ENCODE assay signal across 21 cellular contexts in genomic region chr15:85652457-85652856, GRCh38.
DNase-seq lines count a peak whose midpoint lies in the region; ATAC-seq and TF ChIP-seq lines count a peak whose summit lies in the region.
"Had no signal": no experiment of that assay in that cellular context is flagged by ENCODE, and none has a peak within 500 bp of the region (broad histone marks: within the 10 kb centered on the region; RNA-seq: fewer than 3 reads in every experiment).

No MANE protein-coding gene starts in this region.

- H3K27me3 ChIP-seq in heart left ventricle = no peaks in the 10 kb centered on the region
- no peaks in the 10 kb centered on the region for H3K27me3 ChIP-seq in lung (ENCODE audit: control insufficient read depth, insufficient read depth)
- no peaks in the 10 kb centered on the region for H3K27me3 ChIP-seq in upper lobe of left lung
- H3K27me3 ChIP-seq: esophagus squamous epithelium, suprapubic skin had no signal

- DNase-seq in heart left ventricle = no peak
- DNase-seq in Right ventricle myocardium superior = no peak
- no peak for DNase-seq in lung (ENCODE audit: low spot score)
- DNase-seq in upper lobe of left lung = no peak
- DNase-seq in UCSD-AML1 (lab: John Stamatoyannopoulos, UW; ENCODE audit: unreplicated experiment) = no peak
- DNase-seq in NCI-H526 (lab: John Stamatoyannopoulos, UW) = no peak
- DNase-seq: ACHN; activated CD4-positive, alpha-beta T cell treated with anti-CD3 and anti-CD28 coated beads, Interleukin-2, amount 50 U/mL, for 48 hours; DMS53; effector CD4-positive, alpha-beta T cell; esophagus squamous epithelium; Kasumi-1; NCI-H1105; NCI-H2107; NCI-H510A treated with DMSO at 0.1 percent for 48 hours; stimulated activated CD8-positive, alpha-beta memory T cell treated with anti-CD3 and anti-CD28 coated beads, Interleukin-4, amount 100 ng/mL, for 48 hours had no signal

- ATAC-seq in heart left ventricle (no peak), Right ventricle myocardium superior (ENCODE audit: poor library complexity) (no peak), lung (ENCODE audit: insufficient read depth, low FRiP score) (no peak), upper lobe of left lung (ENCODE audit: low FRiP score in 2 of 2) (no peak), HG02588 (IDR thresholded peaks at IDR 0.05; ENCODE audit: unreplicated experiment) (no peak)
- ATAC-seq: WTC11 had no signal

- peaks cover 0 to 84% (median 51%) of the 10 kb centered on the region in 9 donors for H3K36me3 ChIP-seq in heart left ventricle
- peaks cover 15 to 21% of the 10 kb centered on the region in 2 donors for H3K36me3 ChIP-seq in lung (ENCODE audit: control insufficient read depth in 2 of 2, insufficient read depth in 2 of 2, low read length in 2 of 2)
- H3K36me3 ChIP-seq in upper lobe of left lung = peaks cover 18 to 61% (median 44%) of the 10 kb centered on the region in 4 donors

- H3K9me3 ChIP-seq in heart left ventricle (no peaks in the 10 kb centered on the region), lung (ENCODE audit: control insufficient read depth in 2 of 2, insufficient read depth in 1 of 2, low read length in 1 of 2) (no peaks in the 10 kb centered on the region), upper lobe of left lung (no peaks in the 10 kb centered on the region)
- H3K9me3 ChIP-seq: esophagus squamous epithelium, suprapubic skin had no signal

- WGBS in heart left ventricle, 4 donors = 54 to 72% (median 60%) methylated on average over 4 of the region's 4 CpGs
- WGBS in lung, 2 donors = 71 to 73% methylated on average over 4 of the region's 4 CpGs
- 64 to 73% methylated on average over 4 of the region's 4 CpGs for WGBS in upper lobe of left lung, 2 donors

- no peaks in the 10 kb centered on the region for H3K27me3 Mint-ChIP-seq in activated naive CD8-positive, alpha-beta T cell

- H3K4me3 Mint-ChIP-seq in activated naive CD8-positive, alpha-beta T cell = no peak overlapping the region
- H3K4me3 Mint-ChIP-seq: WTC11 had no signal

- TF ChIP-seq CTCF in heart left ventricle (IDR thresholded peaks at IDR 0.05) (no peak), lung (IDR thresholded peaks at IDR 0.05; ENCODE audit: control extremely low read depth, extremely low read depth) (no peak), upper lobe of left lung (IDR thresholded peaks at IDR 0.05) (no peak)

- H3K27ac Mint-ChIP-seq in activated naive CD8-positive, alpha-beta T cell = peak overlapping the region; percentile 35
- H3K27ac Mint-ChIP-seq: WTC11 had no signal

- H3K27ac ChIP-seq in heart left ventricle = peak overlapping the region in 9 of 12 donors; percentile 28 to 68 (median 41)
- peak overlapping the region; percentile 22 to 32 for H3K27ac ChIP-seq in lung (ENCODE audit: low read depth in 1 of 2, low read length in 1 of 2)
- H3K27ac ChIP-seq in upper lobe of left lung = peak overlapping the region in 3 of 4 donors; percentile 19 to 45 (median 35)
- H3K27ac ChIP-seq: C4-2B, suprapubic skin had no signal

- intact Hi-C loops in heart left ventricle (cut with DNase I) (no loop called here), Right ventricle myocardium superior (cut with DNase I) (no loop called here)

- no peaks in the 10 kb centered on the region for H3K36me3 Mint-ChIP-seq in activated naive CD8-positive, alpha-beta T cell

- peaks cover 2 to 61% (median 36%) of the 10 kb centered on the region in 12 donors for H3K4me1 ChIP-seq in heart left ventricle
- H3K4me1 ChIP-seq in lung (ENCODE audit: control insufficient read depth in 2 of 2, insufficient read depth in 2 of 2, low read length in 2 of 2) = peaks cover 9 to 13% of the 10 kb centered on the region in 2 donors
- peaks cover 17 to 34% (median 21%) of the 10 kb centered on the region in 4 donors for H3K4me1 ChIP-seq in upper lobe of left lung

- TF ChIP-seq EP300 in upper lobe of left lung (IDR thresholded peaks at IDR 0.05) = no peak

- peaks cover 19% of the 10 kb centered on the region for H3K4me1 Mint-ChIP-seq in activated naive CD8-positive, alpha-beta T cell (ENCODE audit: low read depth)

- TF ChIP-seq POLR2A in heart left ventricle (IDR thresholded peaks at IDR 0.05) (no peak), upper lobe of left lung (IDR thresholded peaks at IDR 0.05) (no peak)

- H3K9me3 Mint-ChIP-seq in activated naive CD8-positive, alpha-beta T cell (ENCODE audit: low read depth) = no peaks in the 10 kb centered on the region
- H3K9me3 Mint-ChIP-seq: WTC11 had no signal

- H3K4me3 ChIP-seq in heart left ventricle (no peak overlapping the region), lung (no peak overlapping the region), upper lobe of left lung (no peak overlapping the region)
- H3K4me3 ChIP-seq: esophagus squamous epithelium, suprapubic skin had no signal
